In the genomic region with DNA sequence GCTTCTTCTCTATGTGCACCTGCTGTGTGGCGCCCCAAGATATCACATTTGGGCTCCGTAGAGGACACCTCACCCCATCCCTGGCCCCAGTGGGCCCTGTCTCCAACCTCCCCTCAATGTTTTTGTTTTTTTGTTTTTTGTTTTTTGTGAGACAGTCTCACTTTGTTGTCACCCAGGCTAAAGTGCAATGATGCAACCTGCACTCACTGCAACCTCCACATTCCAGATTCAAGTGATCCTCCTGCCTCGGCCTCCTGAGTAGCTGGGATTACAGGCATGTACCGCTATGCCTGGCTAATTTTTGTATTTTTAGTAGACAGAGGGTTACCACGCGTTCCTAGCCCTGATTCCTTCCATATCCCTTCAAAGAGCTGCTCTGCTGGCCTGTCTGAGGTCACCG, we compare ENCODE assay signal across 8 cellular contexts.
"Had no signal": no experiment of that assay in that cellular context is flagged by ENCODE, and none has a peak within 500 bp of the region (broad histone marks: within the 10 kb centered on the region; RNA-seq: fewer than 3 reads in every experiment).

No MANE protein-coding gene starts in this region.

- DNase-seq: GM23248, H9, HCEC 1CT, IMR-90 had no signal

- FAIRE-seq: H1, H54, K562 had no signal

- H3K27ac ChIP-seq: GM23248, HL-60 had no signal

- ATAC-seq: K562 had no signal

- H3K4me3 Mint-ChIP-seq: H9 had no signal

- H3K4me3 ChIP-seq: GM23248, K562 had no signal

- H2AFZ ChIP-seq: GM23248 had no signal

- H3K9ac ChIP-seq: GM23248 had no signal
